14 cellular contexts compared by ENCODE assay signal in genomic region chr4:77788990-77789389, GRCh38. TPM values are rescaled to one million over a fixed set of nuclear protein-coding genes. Genes with fewer than 3 reads are reported as not detected.
DNase-seq lines count a peak whose midpoint lies in the region; ATAC-seq, FAIRE-seq and TF ChIP-seq lines count a peak whose summit lies in the region.
"Had no signal": no experiment of that assay in that cellular context is flagged by ENCODE, and none has a peak within 500 bp of the region (broad histone marks: within the 10 kb centered on the region; RNA-seq: fewer than 3 reads in every experiment).

No MANE protein-coding gene starts in this region.

- H3K36me3 Mint-ChIP-seq in activated naive CD4-positive, alpha-beta T cell treated with anti-CD3 and anti-CD28 coated beads, Interleukin-2, amount 50 U/mL, for 24 hours, result peaks cover 6% of the 10 kb centered on the region
- H3K36me3 Mint-ChIP-seq in activated naive CD8-positive, alpha-beta T cell treated with anti-CD3 and anti-CD28 coated beads, Interleukin-2, amount 50 U/mL, for 24 hours (ENCODE audit: low read depth), result peaks cover 2% of the 10 kb centered on the region
- H3K36me3 Mint-ChIP-seq in progenitor cell of endocrine pancreas (ENCODE audit: insufficient read depth), result no peaks in the 10 kb centered on the region

- no peak for TF ChIP-seq CTCF in progenitor cell of endocrine pancreas (IDR thresholded peaks at IDR 0.05; ENCODE audit: unreplicated experiment)

- no peaks in the 10 kb centered on the region for H3K9me3 Mint-ChIP-seq in activated naive CD4-positive, alpha-beta T cell treated with anti-CD3 and anti-CD28 coated beads, Interleukin-2, amount 50 U/mL, for 24 hours
- no peaks in the 10 kb centered on the region for H3K9me3 Mint-ChIP-seq in activated naive CD8-positive, alpha-beta T cell treated with anti-CD3 and anti-CD28 coated beads, Interleukin-2, amount 50 U/mL, for 24 hours
- H3K9me3 Mint-ChIP-seq in progenitor cell of endocrine pancreas (ENCODE audit: low read depth), result no peaks in the 10 kb centered on the region

- peak overlapping the region; percentile 65 for H3K27ac Mint-ChIP-seq in activated naive CD4-positive, alpha-beta T cell treated with anti-CD3 and anti-CD28 coated beads, Interleukin-2, amount 50 U/mL, for 24 hours
- no peak overlapping the region for H3K27ac Mint-ChIP-seq in activated naive CD8-positive, alpha-beta T cell treated with anti-CD3 and anti-CD28 coated beads, Interleukin-2, amount 50 U/mL, for 24 hours
- peak overlapping the region; percentile 71 for H3K27ac Mint-ChIP-seq in progenitor cell of endocrine pancreas

- no peaks in the 10 kb centered on the region for H3K27me3 Mint-ChIP-seq in activated naive CD4-positive, alpha-beta T cell treated with anti-CD3 and anti-CD28 coated beads, Interleukin-2, amount 50 U/mL, for 24 hours
- no peaks in the 10 kb centered on the region for H3K27me3 Mint-ChIP-seq in activated naive CD8-positive, alpha-beta T cell treated with anti-CD3 and anti-CD28 coated beads, Interleukin-2, amount 50 U/mL, for 24 hours
- no peaks in the 10 kb centered on the region for H3K27me3 Mint-ChIP-seq in progenitor cell of endocrine pancreas

- no peak for DNase-seq in activated naive CD4-positive, alpha-beta T cell treated with anti-CD3 and anti-CD28 coated beads, Interleukin-2, amount 50 U/mL, for 16 hours
- no peak for DNase-seq in GM19239 (ENCODE audit: insufficient read length, low spot score)
- DNase-seq in activated naive CD8-positive, alpha-beta T cell treated with anti-CD3 and anti-CD28 coated beads, Interleukin-2, amount 50 U/mL, for 24 hours, result no peak
- no peak for DNase-seq in progenitor cell of endocrine pancreas (ENCODE audit: low spot score, unreplicated experiment)
- DNase-seq in NCI-H526 (lab: John Stamatoyannopoulos, UW), result no peak
- DNase-seq in OCI-M2 (lab: John Stamatoyannopoulos, UW; ENCODE audit: unreplicated experiment), result no peak
- DNase-seq: BE2C, GM23248, IMR-90 had no signal

- H3K4me3 Mint-ChIP-seq in activated naive CD4-positive, alpha-beta T cell treated with anti-CD3 and anti-CD28 coated beads, Interleukin-2, amount 50 U/mL, for 24 hours, result no peak overlapping the region
- no peak overlapping the region for H3K4me3 Mint-ChIP-seq in activated naive CD8-positive, alpha-beta T cell treated with anti-CD3 and anti-CD28 coated beads, Interleukin-2, amount 50 U/mL, for 24 hours
- no peak overlapping the region for H3K4me3 Mint-ChIP-seq in progenitor cell of endocrine pancreas (ENCODE audit: low read depth)

- peaks cover 81% of the 10 kb centered on the region for H3K4me1 Mint-ChIP-seq in activated naive CD4-positive, alpha-beta T cell treated with anti-CD3 and anti-CD28 coated beads, Interleukin-2, amount 50 U/mL, for 24 hours
- peaks cover 73% of the 10 kb centered on the region for H3K4me1 Mint-ChIP-seq in activated naive CD8-positive, alpha-beta T cell treated with anti-CD3 and anti-CD28 coated beads, Interleukin-2, amount 50 U/mL, for 24 hours
- peaks cover 5% of the 10 kb centered on the region for H3K4me1 Mint-ChIP-seq in progenitor cell of endocrine pancreas (ENCODE audit: low read depth)

- peak; percentile 14 for FAIRE-seq in GM19239 (lab: Jason Lieb, UNC)
- FAIRE-seq: A549, H54 had no signal

- ATAC-seq in activated naive CD8-positive, alpha-beta T cell treated with anti-CD3 and anti-CD28 coated beads, Interleukin-2, amount 50 U/mL, for 24 hours, result peak; percentile 33
- no peak for ATAC-seq in HG03196 (IDR thresholded peaks at IDR 0.05; ENCODE audit: unreplicated experiment)
- ATAC-seq: A549, HCT116 had no signal

RNA-seq across cellular contexts. Expression of gene CNOT6L, which starts 30.2 kb away (rescaled TPM):
- 39.7 and 42.4 TPM in 2 replicates for total RNA-seq in progenitor cell of endocrine pancreas
